ENCODE assay signal across 8 cellular contexts in the genomic region with DNA sequence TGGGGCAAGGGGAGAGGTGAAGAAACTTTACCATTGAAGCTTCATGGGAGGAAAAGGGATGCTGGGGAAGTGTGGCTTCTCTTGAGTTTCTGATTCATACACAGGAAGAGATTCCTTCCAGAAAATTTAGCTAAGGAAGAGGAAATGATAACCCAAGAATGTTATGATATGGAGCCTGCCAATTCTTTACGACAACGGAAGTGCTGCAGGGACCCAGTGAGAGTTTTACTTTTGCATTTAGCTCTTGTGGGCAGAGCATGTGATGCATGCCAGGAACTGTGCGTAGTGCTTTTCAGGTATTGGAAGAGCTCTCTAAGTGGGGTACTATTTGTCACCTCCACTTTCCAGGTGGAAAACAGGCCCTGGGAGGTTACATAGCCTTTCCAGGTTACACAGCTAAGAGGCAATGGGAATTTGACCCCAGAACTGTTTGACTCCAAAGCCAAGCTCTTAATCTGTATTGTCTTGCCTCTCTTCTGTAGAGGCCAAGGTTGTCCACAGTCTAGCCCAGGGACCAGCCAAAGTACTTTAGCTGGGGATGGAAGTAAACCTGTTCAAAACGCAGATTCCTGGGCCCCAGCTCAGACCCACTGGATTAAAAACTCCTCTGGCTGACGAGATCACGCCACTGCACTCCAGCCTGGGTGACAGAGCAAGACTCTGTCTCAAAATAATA. TPM values are rescaled to one million over a fixed set of nuclear protein-coding genes. Genes with fewer than 3 reads are reported as not detected.
A peak's percentile ranks its signal among the peaks of the same experiment; 100 is the strongest.
DNase-seq lines count a peak whose midpoint lies in the region; ATAC-seq and TF ChIP-seq lines count a peak whose summit lies in the region.

No MANE protein-coding gene starts in this region.

- peaks cover 59% of the 10 kb centered on the region for H3K4me1 Mint-ChIP-seq in T-helper 2 cell treated with Interferon-gamma antibody and Interleukin-4, amounts not matched to agents 5 μg/mL and 100 μg/mL, for 36 hours (ENCODE audit: low read depth)
- peaks cover 47% of the 10 kb centered on the region for H3K4me1 Mint-ChIP-seq in glutamatergic neuron (ENCODE audit: low read depth, unreplicated experiment)

- H3K4me1 ChIP-seq in urinary bladder (ENCODE audit: insufficient read depth) (no peaks in the 10 kb centered on the region), HAP-1 (peaks cover 9% of the 10 kb centered on the region)

- no peaks in the 10 kb centered on the region for H3K36me3 ChIP-seq in urinary bladder (ENCODE audit: insufficient read depth)
- H3K36me3 ChIP-seq in HAP-1 (replicated peaks) = no peaks in the 10 kb centered on the region

- peak overlapping the region; percentile 89 for H3K27ac Mint-ChIP-seq in T-helper 2 cell treated with Interferon-gamma antibody and Interleukin-4, amounts not matched to agents 5 μg/mL and 100 μg/mL, for 36 hours
- H3K27ac Mint-ChIP-seq in glutamatergic neuron (ENCODE audit: unreplicated experiment) = peak overlapping the region; percentile 86

- H3K9me3 Mint-ChIP-seq in T-helper 2 cell treated with Interferon-gamma antibody and Interleukin-4, amounts not matched to agents 5 μg/mL and 100 μg/mL, for 36 hours = peaks cover 7% of the 10 kb centered on the region
- H3K9me3 Mint-ChIP-seq in glutamatergic neuron (ENCODE audit: unreplicated experiment) = peaks cover 5% of the 10 kb centered on the region

- TF ChIP-seq CTCF in glutamatergic neuron (IDR thresholded peaks at IDR 0.05; ENCODE audit: partially characterized antibody, unreplicated experiment) = no peak

- peak; percentile 48 for DNase-seq in stimulated activated CD4-positive, alpha-beta T cell treated with anti-CD3 and anti-CD28 coated beads, Interleukin-4, amount 100 ng/mL, for 24 hours
- DNase-seq in stimulated activated CD4-positive, alpha-beta T cell treated with anti-CD3 and anti-CD28 coated beads, Interleukin-1b, Interleukin-23, amount 100 ng/mL, for 48 hours = no peak
- DNase-seq in T-helper 2 cell treated with Interferon-gamma antibody and Interleukin-4, amounts not matched to agents 5 μg/mL and 100 μg/mL, for 36 hours (ENCODE audit: low spot score) = peak; percentile 42
- DNase-seq in glutamatergic neuron (no peak), HAP-1 (ENCODE audit: low spot score in 2 of 2) (no peak), GM03348 (ENCODE audit: low spot score) (no peak)

- WGBS in urinary bladder = 78% methylated on average over 6 of the region's 6 CpGs

- peaks cover 24% of the 10 kb centered on the region for H3K36me3 Mint-ChIP-seq in T-helper 2 cell treated with Interferon-gamma antibody and Interleukin-4, amounts not matched to agents 5 μg/mL and 100 μg/mL, for 36 hours (ENCODE audit: low read depth)
- H3K36me3 Mint-ChIP-seq in glutamatergic neuron (ENCODE audit: unreplicated experiment) = peaks cover 3% of the 10 kb centered on the region

- in situ Hi-C loops in HAP-1 (cut with MboI; ENCODE audit: low sequenced_read_pairs) = no loop called here

- peak overlapping the region; percentile 77 for H3K27ac ChIP-seq in urinary bladder (ENCODE audit: low read depth)

- peaks cover 3% of the 10 kb centered on the region; the same call in 1 of the 2 replicates for H3K9me3 ChIP-seq in HAP-1

- H3K4me3 ChIP-seq in urinary bladder (ENCODE audit: low read depth, low read length) = no peak overlapping the region
- no peak overlapping the region for H3K4me3 ChIP-seq in HAP-1

- no peaks in the 10 kb centered on the region for H3K27me3 ChIP-seq in HAP-1 (ENCODE audit: low read depth)

- peak overlapping the region; percentile 53 for H3K4me3 Mint-ChIP-seq in T-helper 2 cell treated with Interferon-gamma antibody and Interleukin-4, amounts not matched to agents 5 μg/mL and 100 μg/mL, for 36 hours
- H3K4me3 Mint-ChIP-seq in glutamatergic neuron (ENCODE audit: unreplicated experiment) = peak overlapping the region; percentile 66

- no peaks in the 10 kb centered on the region for H3K27me3 Mint-ChIP-seq in T-helper 2 cell treated with Interferon-gamma antibody and Interleukin-4, amounts not matched to agents 5 μg/mL and 100 μg/mL, for 36 hours (ENCODE audit: low read depth)
- no peaks in the 10 kb centered on the region for H3K27me3 Mint-ChIP-seq in glutamatergic neuron (ENCODE audit: unreplicated experiment)

- ATAC-seq in HG03469 (IDR thresholded peaks at IDR 0.05; ENCODE audit: unreplicated experiment) = no peak

RNA-seq across cellular contexts. Expression of a gene that starts 23.0 kb away (rescaled TPM):
- total RNA-seq in glutamatergic neuron (ENCODE audit: unreplicated experiment) (95.5 TPM), urinary bladder (8.7 TPM)
- 18.2 TPM for polyA plus RNA-seq in urinary bladder

Comparison
In these comparisons a context has a peak if more than half of its experiments do, and no peak if none do; other contexts are left out.
1. DNase-seq: peak in stimulated activated CD4-positive, alpha-beta T cell treated with anti-CD3 and anti-CD28 coated beads, Interleukin-4, amount 100 ng/mL, for 24 hours (single experiment) and T-helper 2 cell treated with Interferon-gamma antibody and Interleukin-4, amounts not matched to agents 5 μg/mL and 100 μg/mL, for 36 hours (single experiment); none in stimulated activated CD4-positive, alpha-beta T cell treated with anti-CD3 and anti-CD28 coated beads, Interleukin-1b, Interleukin-23, amount 100 ng/mL, for 48 hours (single experiment), glutamatergic neuron (single experiment), HAP-1 (0 of 2) and GM03348 (single experiment).